Comparison of ENCODE assay signal across 30 cellular contexts in genomic region chr14:98181768-98182167, GRCh38.
DNase-seq lines count a peak whose midpoint lies in the region; ATAC-seq and TF ChIP-seq lines count a peak whose summit lies in the region.
"Had no signal": no experiment of that assay in that cellular context is flagged by ENCODE, and none has a peak within 500 bp of the region (broad histone marks: within the 10 kb centered on the region; RNA-seq: fewer than 3 reads in every experiment).

No MANE protein-coding gene starts in this region.

- H3K4me3 ChIP-seq in KMS-11 (IDR thresholded peaks at IDR 0.05; ENCODE audit: insufficient read depth, low read depth, low read length) (no peak overlapping the region), smooth muscle cell (no peak overlapping the region)
- H3K4me3 ChIP-seq: esophagus squamous epithelium, gastrocnemius medialis, left ventricle myocardium inferior, MG63, pancreas, right atrium auricular region, SK-N-MC, upper lobe of left lung had no signal

- peaks cover 60% of the 10 kb centered on the region for H3K4me1 ChIP-seq in KMS-11 (ENCODE audit: low read depth, poor library complexity, severe bottlenecking)
- peaks cover 6% of the 10 kb centered on the region for H3K4me1 ChIP-seq in smooth muscle cell (ENCODE audit: low read depth)
- H3K4me1 ChIP-seq: gastrocnemius medialis, left ventricle myocardium inferior, pancreas, right atrium auricular region had no signal

- no peak for ATAC-seq in activated T-helper 17 cell treated with anti-CD3 and anti-CD28 coated beads, Interleukin-2, amount 50 U/mL, for 72 hours (replicated peaks)
- ATAC-seq: effector memory CD8-positive, alpha-beta T cell; gastrocnemius medialis; pancreas; WTC11 had no signal

- DNase-seq in activated T-cell treated with anti-CD3 and anti-CD28 coated beads, Interleukin-2, amount 50 U/mL, for 24 hours = peak; percentile 58
- DNase-seq in activated T-cell treated with anti-CD3 and anti-CD28 coated beads for 4 hours (no peak), smooth muscle cell (lab: John Stamatoyannopoulos, UW; ENCODE audit: unreplicated experiment) (no peak), GM13977 (ENCODE audit: low spot score) (no peak), GM03348 (ENCODE audit: low spot score) (no peak), D341Med (ENCODE audit: low spot score) (no peak)
- DNase-seq: ACHN; C1 segment of cervical spinal cord; DMS 273 treated with DMSO at 0.1 percent for 48 hours; effector memory CD8-positive, alpha-beta T cell; esophagus squamous epithelium; gastrocnemius medialis; HCEC 1CT; hippocampal formation; left ventricle myocardium inferior; MG63; NCI-H1436 treated with DMSO at 0.1 percent for 48 hours; NCI-H2171; NCI-H526; nephron progenitor cell; pancreas; RPMI8226; stimulated activated CD4-positive, alpha-beta T cell treated with anti-CD3 and anti-CD28 coated beads, Interleukin-12 subunit alpha, Interleukin-12 subunit beta, amount 100 ng/mL, for 4 hours; upper lobe of left lung had no signal

- H3K9me3 Mint-ChIP-seq in activated T-cell treated with anti-CD3 and anti-CD28 coated beads, Interleukin-2, amount 50 U/mL, for 24 hours = peaks cover 11% of the 10 kb centered on the region
- no peaks in the 10 kb centered on the region for H3K9me3 Mint-ChIP-seq in activated T-helper 17 cell treated with anti-CD3 and anti-CD28 coated beads, Interleukin-2, amount 50 U/mL, for 72 hours
- H3K9me3 Mint-ChIP-seq: nephron progenitor cell, WTC11 had no signal

- peak overlapping the region; percentile 23; the same call in 1 of the 2 replicates for H3K4me2 ChIP-seq in KMS-11
- peak overlapping the region; percentile 47 for H3K4me2 ChIP-seq in smooth muscle cell

- H3K4me3 Mint-ChIP-seq in activated T-cell treated with anti-CD3 and anti-CD28 coated beads, Interleukin-2, amount 50 U/mL, for 24 hours = peak overlapping the region; percentile 52
- peak overlapping the region; percentile 94 for H3K4me3 Mint-ChIP-seq in activated T-helper 17 cell treated with anti-CD3 and anti-CD28 coated beads, Interleukin-2, amount 50 U/mL, for 72 hours
- H3K4me3 Mint-ChIP-seq: nephron progenitor cell, WTC11 had no signal

- no peaks in the 10 kb centered on the region for H3K36me3 ChIP-seq in KMS-11 (ENCODE audit: insufficient read depth)
- no peaks in the 10 kb centered on the region for H3K36me3 ChIP-seq in smooth muscle cell (ENCODE audit: low read depth)
- H3K36me3 ChIP-seq: brain microvascular endothelial cell, esophagus squamous epithelium, gastrocnemius medialis, left ventricle myocardium inferior, MG63, pancreas, right atrium auricular region, upper lobe of left lung had no signal

- H3F3A ChIP-seq in smooth muscle cell (ENCODE audit: low read depth) = no peaks in the 10 kb centered on the region

- H4K20me1 ChIP-seq in KMS-11 (ENCODE audit: insufficient read depth) (no peaks in the 10 kb centered on the region), smooth muscle cell (ENCODE audit: low read depth) (no peaks in the 10 kb centered on the region)

- H3K27me3 ChIP-seq in KMS-11 (ENCODE audit: insufficient read depth, low read depth) (no peaks in the 10 kb centered on the region), smooth muscle cell (ENCODE audit: low read depth) (no peaks in the 10 kb centered on the region)
- H3K27me3 ChIP-seq: brain microvascular endothelial cell, esophagus squamous epithelium, gastrocnemius medialis, MG63, right atrium auricular region, upper lobe of left lung had no signal

- H3K9ac ChIP-seq in KMS-11 (no peak overlapping the region), smooth muscle cell (ENCODE audit: low read depth) (no peak overlapping the region)

- H3K27ac ChIP-seq in KMS-11 (no peak overlapping the region), smooth muscle cell (ENCODE audit: low read depth) (peak overlapping the region; percentile 64)
- H3K27ac ChIP-seq: brain microvascular endothelial cell, esophagus squamous epithelium, gastrocnemius medialis, left ventricle myocardium inferior, pancreas, right atrium auricular region, SK-N-MC, upper lobe of left lung had no signal

- in situ Hi-C loops in GM13977 (cut with MboI; ENCODE audit: low pct_unique_long_range_greater_than_20kb, low sequenced_read_pairs, unreplicated experiment) = no loop called here

- H3K4me1 Mint-ChIP-seq in activated T-cell treated with anti-CD3 and anti-CD28 coated beads, Interleukin-2, amount 50 U/mL, for 24 hours (ENCODE audit: low read depth) = peaks cover 96% of the 10 kb centered on the region
- peaks cover 69% of the 10 kb centered on the region for H3K4me1 Mint-ChIP-seq in activated T-helper 17 cell treated with anti-CD3 and anti-CD28 coated beads, Interleukin-2, amount 50 U/mL, for 72 hours
- H3K4me1 Mint-ChIP-seq: WTC11 had no signal

- H3K27me3 Mint-ChIP-seq in activated T-cell treated with anti-CD3 and anti-CD28 coated beads, Interleukin-2, amount 50 U/mL, for 24 hours = no peaks in the 10 kb centered on the region
- H3K27me3 Mint-ChIP-seq in activated T-helper 17 cell treated with anti-CD3 and anti-CD28 coated beads, Interleukin-2, amount 50 U/mL, for 72 hours = no peaks in the 10 kb centered on the region
- H3K27me3 Mint-ChIP-seq: effector memory CD8-positive, alpha-beta T cell had no signal

- H3K36me3 Mint-ChIP-seq in activated T-cell treated with anti-CD3 and anti-CD28 coated beads, Interleukin-2, amount 50 U/mL, for 24 hours (ENCODE audit: low read depth) = peaks cover 24% of the 10 kb centered on the region
- peaks cover 8% of the 10 kb centered on the region for H3K36me3 Mint-ChIP-seq in activated T-helper 17 cell treated with anti-CD3 and anti-CD28 coated beads, Interleukin-2, amount 50 U/mL, for 72 hours (ENCODE audit: low read depth)
- H3K36me3 Mint-ChIP-seq: WTC11 had no signal

- H2AFZ ChIP-seq in KMS-11 (ENCODE audit: low read depth) = no peak overlapping the region
- H2AFZ ChIP-seq in smooth muscle cell (ENCODE audit: low read depth) = no peak overlapping the region

- TF ChIP-seq CTCF in KMS-11 (conservative IDR thresholded peaks at IDR 0.05; ENCODE audit: low read depth, low read length) (no peak), smooth muscle cell (IDR thresholded peaks at IDR 0.05; ENCODE audit: borderline replicate concordance, insufficient read depth, poor library complexity, severe bottlenecking) (no peak), GM13977 (IDR thresholded peaks at IDR 0.05; ENCODE audit: extremely low read depth, insufficient read depth, missing control alignments) (no peak)

- WGBS in smooth muscle cell (ENCODE audit: low lambda C conversion rate) = 93% methylated on average over 1 of the region's 1 CpG

- H3K79me2 ChIP-seq in KMS-11 (ENCODE audit: insufficient read depth, low read depth) (no peaks in the 10 kb centered on the region), smooth muscle cell (ENCODE audit: low read depth) (no peaks in the 10 kb centered on the region)

- H3K27ac Mint-ChIP-seq in activated T-cell treated with anti-CD3 and anti-CD28 coated beads, Interleukin-2, amount 50 U/mL, for 24 hours = peak overlapping the region; percentile 97
- peak overlapping the region; percentile 96 for H3K27ac Mint-ChIP-seq in activated T-helper 17 cell treated with anti-CD3 and anti-CD28 coated beads, Interleukin-2, amount 50 U/mL, for 72 hours
- H3K27ac Mint-ChIP-seq: nephron progenitor cell, WTC11 had no signal

- no peaks in the 10 kb centered on the region for H3K9me3 ChIP-seq in smooth muscle cell (replicated peaks; ENCODE audit: low read depth)
- H3K9me3 ChIP-seq: esophagus squamous epithelium, gastrocnemius medialis, left ventricle myocardium inferior, MG63, pancreas, right atrium auricular region, upper lobe of left lung had no signal
